20 cellular contexts compared by ENCODE assay signal in the genomic region with DNA sequence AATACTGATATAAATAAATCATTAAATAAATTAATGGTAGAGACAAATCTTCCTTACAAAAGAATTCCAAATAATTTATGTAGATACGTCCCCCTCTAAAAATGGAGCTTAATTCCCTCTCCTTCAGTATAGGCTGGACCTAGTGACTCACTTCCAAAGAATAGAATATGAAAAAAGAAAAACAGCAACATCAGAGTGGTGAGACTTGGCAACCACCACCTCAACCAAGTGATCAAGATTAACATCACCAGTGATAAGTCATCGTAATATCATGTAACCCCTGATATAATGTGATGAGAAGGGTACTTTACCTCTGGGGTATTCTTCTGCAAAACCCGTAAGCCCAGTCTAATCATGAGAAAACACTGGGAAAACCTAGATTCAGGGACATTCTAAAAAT. TPM values are rescaled to one million over a fixed set of nuclear protein-coding genes. Genes with fewer than 3 reads are reported as not detected.
DNase-seq lines count a peak whose midpoint lies in the region; ATAC-seq, FAIRE-seq and TF ChIP-seq lines count a peak whose summit lies in the region.
"Had no signal": no experiment of that assay in that cellular context is flagged by ENCODE, and none has a peak within 500 bp of the region (broad histone marks: within the 10 kb centered on the region; RNA-seq: fewer than 3 reads in every experiment).

No MANE protein-coding gene starts in this region.

- TF ChIP-seq CTCF in H9 (conservative IDR thresholded peaks at IDR 0.05): no peak
- no peak for TF ChIP-seq CTCF in astrocyte (IDR thresholded peaks at IDR 0.05; ENCODE audit: insufficient read depth, low read depth, low read length)
- no peak for TF ChIP-seq CTCF in nephron progenitor cell (IDR thresholded peaks at IDR 0.05)
- no peak for TF ChIP-seq CTCF in GM13976 (IDR thresholded peaks at IDR 0.05; ENCODE audit: borderline replicate concordance, control extremely low read depth, extremely low read depth, insufficient read depth, missing control alignments)

- H3K79me2 ChIP-seq in H9 (ENCODE audit: insufficient read depth, low read length) (no peaks in the 10 kb centered on the region; the same call in 1 of the 2 replicates), astrocyte (ENCODE audit: insufficient read depth, low read length) (peaks cover 100% of the 10 kb centered on the region)

- H2AFZ ChIP-seq in H9 (ENCODE audit: low read length) (no peak overlapping the region), astrocyte (ENCODE audit: low read depth, low read length) (no peak overlapping the region)
- H2AFZ ChIP-seq: hepatocyte, parathyroid adenoma had no signal

- peaks cover 3% of the 10 kb centered on the region for H3K79me1 ChIP-seq in H9 (ENCODE audit: insufficient read depth, low read depth, low read length, poor library complexity, severe bottlenecking)

- H3K4me2 ChIP-seq in H9 (ENCODE audit: insufficient read depth, insufficient read length, low read length) (no peak overlapping the region), astrocyte (ENCODE audit: low read length) (peak overlapping the region; percentile 3)
- H3K4me2 ChIP-seq: hepatocyte had no signal

- H3K27ac Mint-ChIP-seq in activated CD4-positive, alpha-beta T cell treated with anti-CD3 and anti-CD28 coated beads for 36 hours: peak overlapping the region; percentile 65
- H3K27ac Mint-ChIP-seq in activated CD4-positive, alpha-beta T cell treated with anti-CD3 and anti-CD28 coated beads, Interleukin-2, amount 10 ng/mL, durations not matched to agents 7 days and 5 days: no peak overlapping the region
- H3K27ac Mint-ChIP-seq in H9 (no peak overlapping the region), astrocyte (ENCODE audit: unreplicated experiment) (peak overlapping the region; percentile 86), nephron progenitor cell (peak overlapping the region; percentile 34)

- DNase-seq in activated CD4-positive, alpha-beta T cell treated with anti-CD3 and anti-CD28 coated beads for 36 hours: peak; percentile 18
- DNase-seq in activated CD4-positive, alpha-beta T cell treated with anti-CD3 and anti-CD28 coated beads, Interleukin-2, amount 10 ng/mL, durations not matched to agents 7 days and 5 days: no peak
- DNase-seq in H9 (no peak), astrocyte (ENCODE audit: low read depth) (peak; percentile 65), nephron progenitor cell (no peak), SHP77 (lab: John Stamatoyannopoulos, UW) (no peak), GM13976 (ENCODE audit: low spot score) (no peak)
- DNase-seq: 8988T; activated naive CD4-positive, alpha-beta T cell treated with anti-CD3 and anti-CD28 coated beads, Interleukin-2, amount 50 U/mL, for 16 hours; central memory CD4-positive, alpha-beta T cell; effector memory CD4-positive, alpha-beta T cell; GDM1; islet precursor cell; naive B cell; NCI-H1092; NCI-H2029 treated with DMSO at 0.1 percent for 48 hours; stimulated activated CD4-positive, alpha-beta T cell treated with anti-CD3 and anti-CD28 coated beads, Interleukin-4, amount 100 ng/mL, for 24 hours had no signal

- peaks cover 5% of the 10 kb centered on the region for H3K36me3 Mint-ChIP-seq in activated CD4-positive, alpha-beta T cell treated with anti-CD3 and anti-CD28 coated beads for 36 hours (ENCODE audit: low read depth)
- H3K36me3 Mint-ChIP-seq in activated CD4-positive, alpha-beta T cell treated with anti-CD3 and anti-CD28 coated beads, Interleukin-2, amount 10 ng/mL, durations not matched to agents 7 days and 5 days (ENCODE audit: low read depth): peaks cover 15% of the 10 kb centered on the region
- H3K36me3 Mint-ChIP-seq in H9 (ENCODE audit: insufficient read depth in 1 of 3, low read depth in 3 of 3) (no peaks in the 10 kb centered on the region; a peak in 1 of 7 replicates), astrocyte (ENCODE audit: low read depth, unreplicated experiment) (peaks cover 10% of the 10 kb centered on the region), nephron progenitor cell (ENCODE audit: low read depth) (peaks cover 31% of the 10 kb centered on the region)

- H4K20me1 ChIP-seq in H9 (ENCODE audit: control insufficient read depth, insufficient read depth, insufficient read length) (no peaks in the 10 kb centered on the region), astrocyte (ENCODE audit: insufficient read depth, low read length) (peaks cover 52% of the 10 kb centered on the region)

- H3K4me1 ChIP-seq in H9 (ENCODE audit: insufficient read depth, low read length): no peaks in the 10 kb centered on the region
- H3K4me1 ChIP-seq in astrocyte (ENCODE audit: insufficient read depth, low read length): peaks cover 15% of the 10 kb centered on the region

- no peak overlapping the region for H2BK120ac ChIP-seq in H9 (ENCODE audit: low read depth, low read length, poor library complexity, severe bottlenecking)

- peaks cover 50% of the 10 kb centered on the region for H3K4me1 Mint-ChIP-seq in activated CD4-positive, alpha-beta T cell treated with anti-CD3 and anti-CD28 coated beads for 36 hours
- peaks cover 30% of the 10 kb centered on the region for H3K4me1 Mint-ChIP-seq in activated CD4-positive, alpha-beta T cell treated with anti-CD3 and anti-CD28 coated beads, Interleukin-2, amount 10 ng/mL, durations not matched to agents 7 days and 5 days
- H3K4me1 Mint-ChIP-seq in H9 (peaks cover 17 to 24% of the 10 kb centered on the region in 2 experiments), astrocyte (ENCODE audit: low read depth, unreplicated experiment) (peaks cover 39% of the 10 kb centered on the region), nephron progenitor cell (peaks cover 6% of the 10 kb centered on the region)

- H3K14ac ChIP-seq in H9 (ENCODE audit: insufficient read depth, low read length): no peak overlapping the region

- H3K27ac ChIP-seq in H9 (ENCODE audit: insufficient read length, low read depth, low read length) (no peak overlapping the region), astrocyte (ENCODE audit: low read depth, low read length) (peak overlapping the region; percentile 52)
- H3K27ac ChIP-seq: hepatocyte, parathyroid adenoma had no signal

- FAIRE-seq in astrocyte (lab: Jason Lieb, UNC): no peak

- ATAC-seq in activated CD4-positive, alpha-beta T cell treated with anti-CD3 and anti-CD28 coated beads for 36 hours: peak; percentile 69
- no peak for ATAC-seq in GM18498 (IDR thresholded peaks at IDR 0.05; ENCODE audit: unreplicated experiment)

- H3K4me3 Mint-ChIP-seq in activated CD4-positive, alpha-beta T cell treated with anti-CD3 and anti-CD28 coated beads for 36 hours: no peak overlapping the region
- H3K4me3 Mint-ChIP-seq in activated CD4-positive, alpha-beta T cell treated with anti-CD3 and anti-CD28 coated beads, Interleukin-2, amount 10 ng/mL, durations not matched to agents 7 days and 5 days: no peak overlapping the region
- no peak overlapping the region; a peak in 1 of 5 replicates for H3K4me3 Mint-ChIP-seq in H9
- H3K4me3 Mint-ChIP-seq in astrocyte (ENCODE audit: unreplicated experiment): no peak overlapping the region
- no peak overlapping the region for H3K4me3 Mint-ChIP-seq in nephron progenitor cell
- H3K4me3 Mint-ChIP-seq: naive B cell had no signal

- no peaks in the 10 kb centered on the region for H3K23me2 ChIP-seq in H9 (ENCODE audit: insufficient read length, low read depth, low read length, poor library complexity, severe bottlenecking)

- H2BK20ac ChIP-seq in H9 (ENCODE audit: low read depth, low read length, poor library complexity, severe bottlenecking): no peak overlapping the region

- H4K5ac ChIP-seq in H9 (ENCODE audit: insufficient read length, low read depth, low read length): no peak overlapping the region

- no CpG with 5 or more reads among the region's 3 CpGs for WGBS in H9 (ENCODE audit: extremely low coverage, insufficient read length, low lambda C conversion rate)

- H3K4me3 ChIP-seq in astrocyte (ENCODE audit: insufficient read depth, low read depth, low read length): no peak overlapping the region
- H3K4me3 ChIP-seq: hepatocyte had no signal

- no peak overlapping the region for H3K56ac ChIP-seq in H9 (ENCODE audit: insufficient read length, low read depth, low read length)

- H2BK5ac ChIP-seq in H9 (ENCODE audit: insufficient read length, low read length): no peak overlapping the region

- no peak overlapping the region for H4K8ac ChIP-seq in H9 (replicated peaks; ENCODE audit: insufficient read length, low read depth, low read length)

- H4K91ac ChIP-seq in H9 (ENCODE audit: insufficient read length, low read depth, low read length): no peak overlapping the region

- no peaks in the 10 kb centered on the region for H3K27me3 ChIP-seq in H9 (ENCODE audit: insufficient read depth, low read length)
- no peaks in the 10 kb centered on the region for H3K27me3 ChIP-seq in astrocyte (ENCODE audit: insufficient read depth, low read length)
- H3K27me3 ChIP-seq: hepatocyte had no signal

- H3K18ac ChIP-seq in H9 (ENCODE audit: insufficient read length, low read depth, low read length): no peak overlapping the region

- POLR2A ChIA-PET in activated CD4-positive, alpha-beta T cell treated with anti-CD3 and anti-CD28 coated beads for 36 hours (lab: Charles Lee): interaction anchor here (0.8 kb wide), 1 partner anchor 680 kb away, joined by 3 read pairs; no protein-coding TSS in a partner anchor
- POLR2A ChIA-PET in activated CD4-positive, alpha-beta T cell treated with anti-CD3 and anti-CD28 coated beads, Interleukin-2, amount 10 ng/mL, durations not matched to agents 7 days and 5 days (lab: Charles Lee): no interaction called here

- no peak overlapping the region for H3K9ac ChIP-seq in H9 (ENCODE audit: extremely low read depth, insufficient read length, low read length)
- no peak overlapping the region for H3K9ac ChIP-seq in astrocyte (ENCODE audit: low read length)
- H3K9ac ChIP-seq: parathyroid adenoma had no signal

- H3K27me3 Mint-ChIP-seq in activated CD4-positive, alpha-beta T cell treated with anti-CD3 and anti-CD28 coated beads for 36 hours: no peaks in the 10 kb centered on the region
- no peaks in the 10 kb centered on the region for H3K27me3 Mint-ChIP-seq in activated CD4-positive, alpha-beta T cell treated with anti-CD3 and anti-CD28 coated beads, Interleukin-2, amount 10 ng/mL, durations not matched to agents 7 days and 5 days
- H3K27me3 Mint-ChIP-seq in H9 (ENCODE audit: low read depth): no peaks in the 10 kb centered on the region
- H3K27me3 Mint-ChIP-seq in astrocyte (ENCODE audit: low read depth, unreplicated experiment): no peaks in the 10 kb centered on the region
- H3K27me3 Mint-ChIP-seq in nephron progenitor cell (ENCODE audit: low read depth, poor library complexity): peaks cover 3% of the 10 kb centered on the region
- H3K27me3 Mint-ChIP-seq: naive B cell had no signal

- no peak overlapping the region for H3K23ac ChIP-seq in H9 (ENCODE audit: insufficient read length, low read depth, low read length)

- H3K9me3 Mint-ChIP-seq in activated CD4-positive, alpha-beta T cell treated with anti-CD3 and anti-CD28 coated beads for 36 hours (ENCODE audit: low read depth): peaks cover under 1% of the 10 kb centered on the region
- peaks cover 1% of the 10 kb centered on the region for H3K9me3 Mint-ChIP-seq in activated CD4-positive, alpha-beta T cell treated with anti-CD3 and anti-CD28 coated beads, Interleukin-2, amount 10 ng/mL, durations not matched to agents 7 days and 5 days
- H3K9me3 Mint-ChIP-seq in H9 (no peaks in the 10 kb centered on the region), astrocyte (ENCODE audit: unreplicated experiment) (no peaks in the 10 kb centered on the region), nephron progenitor cell (no peaks in the 10 kb centered on the region)
- H3K9me3 Mint-ChIP-seq: naive B cell had no signal

- H3K9me3 ChIP-seq in H9 (ENCODE audit: control insufficient read depth, low read depth, low read length) (no peaks in the 10 kb centered on the region), astrocyte (ENCODE audit: insufficient read depth, low read depth, low read length) (no peaks in the 10 kb centered on the region)

- H2AK5ac ChIP-seq in H9 (ENCODE audit: insufficient read length, low read length): peak overlapping the region; percentile 89

- no peak overlapping the region for H3T11ph ChIP-seq in H9 (ENCODE audit: low read length)

- H2BK12ac ChIP-seq in H9 (ENCODE audit: insufficient read length, low read depth, low read length): no peak overlapping the region

- no peaks in the 10 kb centered on the region for H3K36me3 ChIP-seq in astrocyte (ENCODE audit: insufficient read depth, low read length)

- H2BK15ac ChIP-seq in H9 (ENCODE audit: low read depth, low read length): no peak overlapping the region

- CTCF ChIA-PET in activated CD4-positive, alpha-beta T cell treated with anti-CD3 and anti-CD28 coated beads for 36 hours (lab: Charles Lee): interaction anchor here (0.5 to 1.0 kb wide), 4 partner anchors 24 to 302 kb away, joined by 3 read pairs; no protein-coding TSS in a partner anchor
- CTCF ChIA-PET in activated CD4-positive, alpha-beta T cell treated with anti-CD3 and anti-CD28 coated beads, Interleukin-2, amount 10 ng/mL, durations not matched to agents 7 days and 5 days (lab: Charles Lee): interaction anchor here (1.2 kb wide), 1 partner anchor 37 kb away, joined by 4 read pairs; no protein-coding TSS in a partner anchor

- intact Hi-C loops in activated CD4-positive, alpha-beta T cell treated with anti-CD3 and anti-CD28 coated beads for 36 hours (cut with DNase I, micrococcal nuclease): loop anchor here (5.0 kb wide), 2 partner anchors 84 to 366 kb away; no protein-coding TSS in a partner anchor

- in situ Hi-C loops in GM13976 (cut with MboI; ENCODE audit: low sequenced_read_pairs, unreplicated experiment): no loop called here

- H3K4ac ChIP-seq in H9 (ENCODE audit: low read depth, low read length): no peak overlapping the region

RNA-seq across cellular contexts. Expression of gene GOLGB1, which starts 13.4 kb away (rescaled TPM):
- 10 to 100 TPM; 19.0 to 19.5 TPM for total RNA-seq in activated CD4-positive, alpha-beta T cell treated with anti-CD3 and anti-CD28 coated beads for 36 hours
- 10 to 100 TPM; 27.4 to 31.7 TPM for total RNA-seq in activated CD4-positive, alpha-beta T cell treated with anti-CD3 and anti-CD28 coated beads, Interleukin-2, amount 10 ng/mL, durations not matched to agents 7 days and 5 days
- 25.8 and 31.4 TPM in 2 replicates for total RNA-seq in H9 (2021)
- total RNA-seq in astrocyte: 76.6 and 80.9 TPM in 2 replicates

Comparison
In these comparisons a context has a peak if more than half of its experiments do, and no peak if none do; other contexts are left out.
1. DNase-seq: peak in activated CD4-positive, alpha-beta T cell treated with anti-CD3 and anti-CD28 coated beads for 36 hours (single experiment) and astrocyte (single experiment); none in activated CD4-positive, alpha-beta T cell treated with anti-CD3 and anti-CD28 coated beads, Interleukin-2, amount 10 ng/mL, durations not matched to agents 7 days and 5 days (single experiment), H9 (single experiment), nephron progenitor cell (single experiment), SHP77 (0 of 2) and GM13976 (single experiment).
2. H3K27ac Mint-ChIP-seq: peak in activated CD4-positive, alpha-beta T cell treated with anti-CD3 and anti-CD28 coated beads for 36 hours (single experiment), astrocyte (single experiment) and nephron progenitor cell (single experiment); none in activated CD4-positive, alpha-beta T cell treated with anti-CD3 and anti-CD28 coated beads, Interleukin-2, amount 10 ng/mL, durations not matched to agents 7 days and 5 days (single experiment) and H9 (0 of 3).